In genomic region chr22:25750569-25751173, GRCh38 we compare ENCODE assay signal across 17 cellular contexts. TPM values are rescaled to one million over a fixed set of nuclear protein-coding genes. Genes with fewer than 3 reads are reported as not detected.
A peak's percentile ranks its signal among the peaks of the same experiment; 100 is the strongest.
DNase-seq lines count a peak whose midpoint lies in the region; ATAC-seq and TF ChIP-seq lines count a peak whose summit lies in the region.
"Had no signal": no experiment of that assay in that cellular context is flagged by ENCODE, and none has a peak within 500 bp of the region (broad histone marks: within the 10 kb centered on the region; RNA-seq: fewer than 3 reads in every experiment).

No MANE protein-coding gene starts in this region.

- no peaks in the 10 kb centered on the region for H3K9me3 ChIP-seq in HCT116 (ENCODE audit: control insufficient read depth in 1 of 2, insufficient read depth in 1 of 2, low read depth in 1 of 2, low read length in 2 of 2)
- no peaks in the 10 kb centered on the region for H3K9me3 ChIP-seq in neural progenitor cell (ENCODE audit: low read depth)
- H3K9me3 ChIP-seq: pancreas, SK-N-SH had no signal

- H3F3A ChIP-seq in neural progenitor cell (ENCODE audit: low read depth): no peaks in the 10 kb centered on the region

- TF ChIP-seq POLR2A in HCT116 (IDR thresholded peaks at IDR 0.05; ENCODE audit: borderline replicate concordance, extremely low read depth, insufficient read depth, insufficient read length): no peak

- H3K79me2 ChIP-seq in HCT116 (ENCODE audit: insufficient read depth, low read length) (no peaks in the 10 kb centered on the region), neural progenitor cell (ENCODE audit: low read depth) (no peaks in the 10 kb centered on the region)

- H3K4me1 ChIP-seq in HCT116 (ENCODE audit: control insufficient read depth in 1 of 2, insufficient read depth in 2 of 2, low read length in 2 of 2): peaks cover 12 to 22% of the 10 kb centered on the region in 2 experiments
- no peaks in the 10 kb centered on the region for H3K4me1 ChIP-seq in neural progenitor cell
- H3K4me1 ChIP-seq: pancreas had no signal

- H3K27ac Mint-ChIP-seq in activated T-helper 2 cell treated with anti-CD3 and anti-CD28 coated beads, Interferon-gamma antibody, Interleukin-2, Interleukin-4, amounts not matched to agents 10 μg/mL and 5 μg/mL and 100 μg/mL, durations not matched to agents 14 hours and 24 hours and 36 hours: peak overlapping the region; percentile 100
- peak overlapping the region; percentile 64 for H3K27ac Mint-ChIP-seq in neural progenitor cell
- H3K27ac Mint-ChIP-seq: CD4-positive, alpha-beta memory T cell had no signal

- H2AFZ ChIP-seq in HCT116 (ENCODE audit: low read depth, low read length, poor library complexity, severe bottlenecking) (no peak overlapping the region), neural progenitor cell (replicated peaks) (no peak overlapping the region)

- H3K36me3 ChIP-seq in HCT116 (ENCODE audit: control insufficient read depth in 1 of 2, insufficient read depth in 2 of 2, low read length in 2 of 2) (no peaks in the 10 kb centered on the region), neural progenitor cell (no peaks in the 10 kb centered on the region)
- H3K36me3 ChIP-seq: pancreas had no signal

- CTCF ChIA-PET in HCT116 (lab: Charles Lee): no interaction called here

- peaks cover 66% of the 10 kb centered on the region for H3K4me1 Mint-ChIP-seq in activated T-helper 2 cell treated with anti-CD3 and anti-CD28 coated beads, Interferon-gamma antibody, Interleukin-2, Interleukin-4, amounts not matched to agents 10 μg/mL and 5 μg/mL and 100 μg/mL, durations not matched to agents 14 hours and 24 hours and 36 hours (ENCODE audit: low read depth)
- H3K4me1 Mint-ChIP-seq in neural progenitor cell: peaks cover under 1% of the 10 kb centered on the region

- no peaks in the 10 kb centered on the region for H3K27me3 ChIP-seq in HCT116 (ENCODE audit: insufficient read depth, low read length)
- H3K27me3 ChIP-seq in neural progenitor cell: no peaks in the 10 kb centered on the region
- H3K27me3 ChIP-seq: pancreas had no signal

- peak; percentile 31 for ATAC-seq in HCT116
- ATAC-seq: PC-3 had no signal

- H3K9me2 ChIP-seq in HCT116 (ENCODE audit: insufficient read depth): no peaks in the 10 kb centered on the region
- H3K9me2 ChIP-seq: SK-N-SH had no signal

- no peaks in the 10 kb centered on the region for H3K27me3 Mint-ChIP-seq in activated T-helper 2 cell treated with anti-CD3 and anti-CD28 coated beads, Interferon-gamma antibody, Interleukin-2, Interleukin-4, amounts not matched to agents 10 μg/mL and 5 μg/mL and 100 μg/mL, durations not matched to agents 14 hours and 24 hours and 36 hours (ENCODE audit: low read depth)
- peaks cover 11% of the 10 kb centered on the region for H3K27me3 Mint-ChIP-seq in neural progenitor cell (ENCODE audit: insufficient read depth, low read depth)

- no peaks in the 10 kb centered on the region for H3K9me3 Mint-ChIP-seq in activated T-helper 2 cell treated with anti-CD3 and anti-CD28 coated beads, Interferon-gamma antibody, Interleukin-2, Interleukin-4, amounts not matched to agents 10 μg/mL and 5 μg/mL and 100 μg/mL, durations not matched to agents 14 hours and 24 hours and 36 hours
- H3K9me3 Mint-ChIP-seq in neural progenitor cell: peaks cover 2% of the 10 kb centered on the region
- H3K9me3 Mint-ChIP-seq: CD4-positive, alpha-beta memory T cell had no signal

- peak overlapping the region; percentile 89 for H3K4me3 Mint-ChIP-seq in activated T-helper 2 cell treated with anti-CD3 and anti-CD28 coated beads, Interferon-gamma antibody, Interleukin-2, Interleukin-4, amounts not matched to agents 10 μg/mL and 5 μg/mL and 100 μg/mL, durations not matched to agents 14 hours and 24 hours and 36 hours (ENCODE audit: low read depth)
- no peak overlapping the region for H3K4me3 Mint-ChIP-seq in neural progenitor cell
- H3K4me3 Mint-ChIP-seq: CD4-positive, alpha-beta memory T cell had no signal

- no peaks in the 10 kb centered on the region for H4K20me1 ChIP-seq in HCT116 (ENCODE audit: insufficient read depth)
- H4K20me1 ChIP-seq in neural progenitor cell (ENCODE audit: low read depth): no peaks in the 10 kb centered on the region

- TF ChIP-seq CTCF in HCT116 (IDR thresholded peaks at IDR 0.05 in 2 of 3, conservative IDR thresholded peaks at IDR 0.05 in 1 of 3; ENCODE audit: borderline replicate concordance in 1 of 3, insufficient read depth in 1 of 3, low read depth in 2 of 3, low read length in 2 of 3) (no peak), neural progenitor cell (IDR thresholded peaks at IDR 0.05) (no peak)

- H3K4me2 ChIP-seq in HCT116 (ENCODE audit: low read length) (no peak overlapping the region), neural progenitor cell (no peak overlapping the region)
- H3K4me2 ChIP-seq: SK-N-SH had no signal

- POLR2A ChIA-PET in HCT116 (lab: Charles Lee): no interaction called here

- H3K4me3 ChIP-seq in HCT116 (replicated peaks in 1 of 2; ENCODE audit: low read depth in 1 of 2, low read length in 2 of 2) (no peak overlapping the region), neural progenitor cell (no peak overlapping the region)
- H3K4me3 ChIP-seq: pancreas had no signal

- H3K9ac ChIP-seq in HCT116 (ENCODE audit: low read length): no peak overlapping the region
- H3K9ac ChIP-seq in neural progenitor cell: no peak overlapping the region
- H3K9ac ChIP-seq: SK-N-SH had no signal

- H3K36me3 Mint-ChIP-seq in activated T-helper 2 cell treated with anti-CD3 and anti-CD28 coated beads, Interferon-gamma antibody, Interleukin-2, Interleukin-4, amounts not matched to agents 10 μg/mL and 5 μg/mL and 100 μg/mL, durations not matched to agents 14 hours and 24 hours and 36 hours (ENCODE audit: low read depth): peaks cover 56% of the 10 kb centered on the region
- no peaks in the 10 kb centered on the region for H3K36me3 Mint-ChIP-seq in neural progenitor cell
- H3K36me3 Mint-ChIP-seq: CD4-positive, alpha-beta memory T cell had no signal

- no peak for TF ChIP-seq RAD21 in HCT116 (IDR thresholded peaks at IDR 0.05; ENCODE audit: low read depth)

- intact Hi-C loops in HCT116 (cut with micrococcal nuclease): no loop called here
- intact Hi-C loops in activated T-helper 2 cell treated with anti-CD3 and anti-CD28 coated beads, Interferon-gamma antibody, Interleukin-2, Interleukin-4, amounts not matched to agents 10 μg/mL and 5 μg/mL and 100 μg/mL, durations not matched to agents 14 hours and 24 hours and 36 hours (cut with micrococcal nuclease): loop anchor here (2.0 kb wide), 1 partner anchor 22 kb away; no protein-coding TSS in a partner anchor

- BruUV-seq in HCT116 (replicated peaks; lab: Mats Ljungman, UMichigan): no TSS peak

- DNase-seq in NCI-H82 (lab: John Stamatoyannopoulos, UW) (peak; percentile 56), NCI-H82 treated with DMSO at 0.1 percent for 48 hours (lab: John Stamatoyannopoulos, UW; ENCODE audit: unreplicated experiment) (no peak), HCT116 (ENCODE audit: low read depth, low spot score) (no peak), neural progenitor cell (ENCODE audit: low spot score) (no peak), COLO829 (ENCODE audit: low spot score) (no peak), SIG-M5 (lab: John Stamatoyannopoulos, UW) (no peak)
- no peak for DNase-seq in activated T-helper 2 cell treated with anti-CD3 and anti-CD28 coated beads, Interferon-gamma antibody, Interleukin-2, Interleukin-4, amounts not matched to agents 10 μg/mL and 5 μg/mL and 100 μg/mL, durations not matched to agents 14 hours and 24 hours and 36 hours (ENCODE audit: low spot score)
- DNase-seq in stimulated activated CD4-positive, alpha-beta T cell treated with anti-CD3 and anti-CD28 coated beads, Interleukin-12 subunit alpha, Interleukin-12 subunit beta, amount 100 ng/mL, for 4 hours: no peak
- DNase-seq: amniotic stem cell; CD4-positive, alpha-beta memory T cell; head of caudate nucleus; kidney glomerular epithelial cell; pancreas; PC-3; SK-N-SH had no signal

- RAD21 ChIA-PET in HCT116 (lab: Charles Lee; ENCODE audit: low non-redundant PET in 1 of 2, low total read pairs in 2 of 2, uncharacterized antibody in 2 of 2, unreplicated experiment in 2 of 2): no interaction called here

- H3K27ac ChIP-seq in HCT116 (ENCODE audit: low read depth, low read length): no peak overlapping the region
- H3K27ac ChIP-seq in neural progenitor cell: no peak overlapping the region
- H3K27ac ChIP-seq: epithelial cell of prostate, pancreas had no signal

TF ChIP-seq in HCT116, 20 proteins besides CTCF, POLR2A, EP300 and RAD21 (continues in another document):
- TF ChIP-seq ZBTB33 (IDR thresholded peaks at IDR 0.05; ENCODE audit: extremely low read depth, insufficient replicate concordance, low read length) (no peak), CBX3 (IDR thresholded peaks at IDR 0.05; ENCODE audit: low read depth) (no peak), SP1 (IDR thresholded peaks at IDR 0.05; ENCODE audit: low read depth) (no peak), CEBPB (IDR thresholded peaks at IDR 0.05; ENCODE audit: low read depth) (no peak), SRF (IDR thresholded peaks at IDR 0.05; ENCODE audit: low read depth) (no peak), YY1 (IDR thresholded peaks at IDR 0.05; ENCODE audit: extremely low read depth, insufficient replicate concordance, low read depth, low read length) (no peak), JUND (IDR thresholded peaks at IDR 0.05) (no peak), FOSL1 (IDR thresholded peaks at IDR 0.05; ENCODE audit: low read depth) (no peak)

RNA-seq across cellular contexts. Expression of gene MYO18B, which starts 8.7 kb away (rescaled TPM):
- total RNA-seq in HCT116 (2021; ENCODE audit: unreplicated experiment) (0.05 TPM), neural progenitor cell (ENCODE audit: low replicate concordance) (0.09 TPM in 1 of 2 replicates, not detected in the other)
- polyA plus RNA-seq in HCT116 (2012): 0.01 TPM in 2 replicates
- total RNA-seq in activated T-helper 2 cell treated with anti-CD3 and anti-CD28 coated beads, Interferon-gamma antibody, Interleukin-2, Interleukin-4, amounts not matched to agents 10 μg/mL and 5 μg/mL and 100 μg/mL, durations not matched to agents 14 hours and 24 hours and 36 hours: 6.0 and 6.1 TPM in 2 replicates
- total RNA-seq: A172, PC-3 had no signal
